8 cellular contexts compared by ENCODE assay signal in genomic region chr11:129331871-129332274, GRCh38. TPM values are rescaled to one million over a fixed set of nuclear protein-coding genes. Genes with fewer than 3 reads are reported as not detected.
A peak's percentile ranks its signal among the peaks of the same experiment; 100 is the strongest.
DNase-seq lines count a peak whose midpoint lies in the region; ATAC-seq and TF ChIP-seq lines count a peak whose summit lies in the region.

No MANE protein-coding gene starts in this region.

- no peaks in the 10 kb centered on the region for H3K36me3 ChIP-seq in ACC112 (ENCODE audit: insufficient read depth, low read length)

- H3K4me3 ChIP-seq in ACC112 (ENCODE audit: low read depth, low read length) (no peak overlapping the region), choroid plexus epithelial cell (ENCODE audit: low read depth, low read length) (no peak overlapping the region)

- peak; percentile 63 for ATAC-seq in GM18858 (IDR thresholded peaks at IDR 0.05; ENCODE audit: unreplicated experiment)
- ATAC-seq in HG03135 (IDR thresholded peaks at IDR 0.05; ENCODE audit: unreplicated experiment): peak; percentile 73
- peak; percentile 99 for ATAC-seq in left lobe of liver

- H3K27me3 ChIP-seq in ACC112 (ENCODE audit: insufficient read depth, low read length): no peaks in the 10 kb centered on the region

- peak; percentile 99 for TF ChIP-seq CTCF in choroid plexus epithelial cell (conservative IDR thresholded peaks at IDR 0.05; ENCODE audit: low read depth, low read length)

- no peaks in the 10 kb centered on the region for H3K4me1 ChIP-seq in ACC112 (ENCODE audit: control insufficient read depth, insufficient read depth, low read length, unreplicated experiment)

- no peak overlapping the region for H3K27ac ChIP-seq in ACC112 (ENCODE audit: low read depth, low read length)

- peak overlapping the region; percentile 83 for H2AFZ ChIP-seq in ACC112 (ENCODE audit: low read length, unreplicated experiment)

- DNase-seq in NCI-H345 (lab: John Stamatoyannopoulos, UW): peak; percentile 93
- DNase-seq in activated CD4-positive, alpha-beta T cell treated with anti-CD3 and anti-CD28 coated beads for 24 hours (ENCODE audit: low read depth in 2 of 2): peak; percentile 44 to 62
- DNase-seq in choroid plexus epithelial cell (ENCODE audit: low read depth): peak; percentile 82
- DNase-seq in left lobe of liver (ENCODE audit: low spot score): peak; percentile 89
- DNase-seq in stimulated activated CD4-positive, alpha-beta T cell treated with anti-CD3 and anti-CD28 coated beads, Interleukin-4, amount 100 ng/mL, for 1 hour: peak; percentile 66

- no peaks in the 10 kb centered on the region for H3K79me2 ChIP-seq in ACC112 (ENCODE audit: control insufficient read depth, insufficient read depth, low read length, unreplicated experiment)

RNA-seq across cellular contexts. Expression of gene BARX2, which starts 43.8 kb away (rescaled TPM):
- not detected for total RNA-seq in left lobe of liver
